6 cellular contexts compared by ENCODE assay signal in the genomic region with DNA sequence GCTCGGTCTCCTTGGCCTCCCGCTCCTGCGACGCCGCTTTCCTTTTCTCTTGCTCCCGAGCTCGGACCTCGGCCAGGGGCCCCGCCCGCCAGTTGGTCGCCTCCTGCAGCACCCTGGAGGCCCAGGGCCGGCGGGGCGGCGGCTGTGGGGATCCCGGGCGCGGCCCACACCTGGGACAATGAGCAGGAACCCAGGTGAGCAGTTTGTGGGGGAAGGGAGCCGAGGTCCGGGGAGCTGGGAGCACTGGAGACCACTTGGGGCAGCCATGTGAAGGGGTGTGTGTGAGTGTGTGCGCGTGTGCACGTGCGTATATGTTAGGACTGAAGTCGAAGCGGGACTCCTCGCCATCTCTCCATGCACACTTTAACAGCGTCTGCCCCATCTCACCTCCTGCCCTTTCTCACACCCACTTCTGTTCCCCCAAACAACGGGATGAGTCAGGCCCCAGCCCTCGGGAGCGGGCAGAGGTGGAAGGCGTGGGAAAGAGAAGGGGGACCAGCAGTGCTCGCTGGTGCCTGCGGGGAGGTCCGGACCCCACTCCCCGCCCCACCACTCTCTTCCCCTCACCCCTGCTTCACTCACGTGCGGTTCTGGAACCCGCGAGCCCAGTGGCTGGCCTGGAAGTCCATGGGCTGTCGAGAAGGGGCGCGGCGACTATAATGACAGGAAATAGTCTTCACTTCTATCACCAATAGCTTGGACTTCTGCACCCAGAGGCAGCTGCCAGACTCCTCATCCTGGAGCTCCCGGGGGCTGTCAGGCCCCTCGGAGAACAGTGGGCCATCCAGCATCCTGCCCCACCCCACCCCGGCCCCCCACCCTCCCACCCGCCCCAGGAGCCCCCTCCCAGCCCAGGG. TPM values are rescaled to one million over a fixed set of nuclear protein-coding genes. Genes with fewer than 3 reads are reported as not detected.
DNase-seq lines count a peak whose midpoint lies in the region; TF ChIP-seq lines count a peak whose summit lies in the region.

No MANE protein-coding gene starts in this region.

- DNase-seq in activated naive CD4-positive, alpha-beta T cell treated with Interleukin-2 at 50 U/mL for 16 hours, result peak; percentile 30
- DNase-seq in activated naive CD4-positive, alpha-beta T cell (lab: John Stamatoyannopoulos, UW), result no peak
- DNase-seq in activated CD4-positive, alpha-beta T cell treated with anti-CD3 and anti-CD28 coated beads, Interleukin-2, amount 50 U/mL, for 48 hours, result peak; percentile 24 to 36
- DNase-seq in kidney epithelial cell (ENCODE audit: low read depth), result no peak
- no peak for DNase-seq in LoVo (ENCODE audit: low spot score)
- no peak for DNase-seq in COLO829 (ENCODE audit: low spot score)

- peak overlapping the region; percentile 28 for H3K4me3 ChIP-seq in kidney epithelial cell (ENCODE audit: low read depth, low read length)

- H3K36me3 ChIP-seq in kidney epithelial cell (ENCODE audit: control insufficient read depth, insufficient read depth, low read length), result peaks cover 2% of the 10 kb centered on the region

- TF ChIP-seq CTCF in kidney epithelial cell (IDR thresholded peaks at IDR 0.05; ENCODE audit: insufficient read depth, low read length, poor library complexity, severe bottlenecking), result no peak

- H3K27me3 ChIP-seq in kidney epithelial cell (ENCODE audit: control insufficient read depth, insufficient read depth, low read length), result peaks cover 59% of the 10 kb centered on the region

RNA-seq across cellular contexts. Expression of a gene that starts 0.5 kb away (rescaled TPM):
- 0.13 and 0.34 TPM in 2 replicates for total RNA-seq in kidney epithelial cell

RNA-seq across cellular contexts. Expression of a gene that starts 19.9 kb away (rescaled TPM):
- 57.0 and 68.5 TPM in 2 replicates for total RNA-seq in kidney epithelial cell

RNA-seq across cellular contexts. Expression of a gene that starts 20.6 kb away (rescaled TPM):
- not detected in 2 replicates for total RNA-seq in kidney epithelial cell

RNA-seq across cellular contexts. Expression of a gene that starts 27.2 kb away (rescaled TPM):
- total RNA-seq in kidney epithelial cell, result not detected in 2 replicates

RNA-seq across cellular contexts. Expression of a gene that starts 41.4 kb away (rescaled TPM):
- total RNA-seq in kidney epithelial cell, result 77.9 and 101 TPM in 2 replicates

Comparison
In these comparisons a context has a peak if more than half of its experiments do, and no peak if none do; other contexts are left out.
1. DNase-seq: peak in activated naive CD4-positive, alpha-beta T cell treated with Interleukin-2 at 50 U/mL for 16 hours (single experiment) and activated CD4-positive, alpha-beta T cell treated with anti-CD3 and anti-CD28 coated beads, Interleukin-2, amount 50 U/mL, for 48 hours (2 of 2); none in activated naive CD4-positive, alpha-beta T cell (0 of 4), kidney epithelial cell (single experiment), LoVo (single experiment) and COLO829 (single experiment).